In the genomic region with DNA sequence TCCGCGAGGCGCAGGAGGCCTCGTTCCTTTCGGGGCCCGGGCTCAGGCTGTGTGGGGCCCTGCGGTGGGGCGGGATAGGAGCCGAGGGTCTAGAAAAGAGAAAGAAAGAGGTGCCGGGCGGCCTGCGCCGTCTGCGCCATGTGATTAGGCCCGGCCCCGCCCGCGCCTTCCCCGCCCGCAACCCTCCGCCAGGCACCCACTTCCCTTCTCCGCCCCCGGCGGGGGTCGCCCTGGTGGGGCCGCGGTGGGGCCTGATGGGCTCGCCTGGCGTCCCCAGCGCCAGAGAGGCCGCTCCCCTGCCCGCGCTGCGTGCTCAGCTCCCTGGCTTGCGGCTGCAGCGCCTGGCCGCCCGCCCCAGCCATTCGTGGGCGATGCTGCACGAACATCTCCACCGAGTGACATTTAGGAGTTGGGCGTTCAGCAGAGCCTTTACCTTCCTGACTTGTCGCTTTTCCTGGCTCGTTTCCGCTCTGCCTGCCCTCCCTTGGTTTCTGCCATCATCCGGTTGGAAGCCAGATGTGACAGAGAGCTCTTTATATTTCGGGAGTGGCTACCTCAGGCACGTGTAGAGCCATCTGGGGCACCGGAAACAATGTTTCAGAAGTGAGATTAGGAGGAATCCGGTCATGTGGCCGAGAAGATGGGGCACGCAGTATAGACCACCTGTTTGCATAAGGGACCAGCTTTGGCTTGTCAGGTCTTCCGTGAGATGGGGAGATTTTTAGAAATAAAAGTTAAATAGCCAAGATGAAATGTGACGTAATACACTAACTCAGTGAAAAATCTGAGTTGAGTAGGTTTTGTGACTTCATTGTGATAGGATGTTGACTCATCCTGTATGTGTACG, we compare ENCODE assay signal across 8 cellular contexts. TPM values are rescaled to one million over a fixed set of nuclear protein-coding genes. Genes with fewer than 3 reads are reported as not detected.
DNase-seq lines count a peak whose midpoint lies in the region; ATAC-seq, FAIRE-seq and TF ChIP-seq lines count a peak whose summit lies in the region.

No MANE protein-coding gene starts in this region.

- H4K91ac ChIP-seq in H1 (replicated peaks; ENCODE audit: insufficient read length, low read length) = no peak overlapping the region

- H2AFZ ChIP-seq in H1 (ENCODE audit: low read length) = peak overlapping the region; percentile 19; the same call in 1 of the 2 replicates

- DNase-seq in CD4-positive, alpha-beta T cell = peak; percentile 44 to 77 (median 60)
- DNase-seq in NK-92 (lab: John Stamatoyannopoulos, UW; ENCODE audit: unreplicated experiment) = peak; percentile 5
- peak; percentile 62 to 63 for DNase-seq in activated CD8-positive, alpha-beta memory T cell treated with anti-CD3 and anti-CD28 coated beads for 4 hours (ENCODE audit: low read depth in 2 of 2)
- peak in 1 of 2 experiments; percentile 75 for DNase-seq in H1 (ENCODE audit: low read depth in 1 of 2, low spot score in 2 of 2)
- DNase-seq in mesothelial cell of epicardium (ENCODE audit: low spot score in 2 of 2, unreplicated experiment in 2 of 2) = peak; percentile 30 to 63
- peak; percentile 47 to 65 for DNase-seq in stimulated activated CD8-positive, alpha-beta memory T cell treated with anti-CD3 and anti-CD28 coated beads, Interleukin-2, amount 100 ng/mL, for 48 hours (ENCODE audit: low read depth in 2 of 2)

- H3K79me1 ChIP-seq in H1 (ENCODE audit: low read depth, low read length) = no peaks in the 10 kb centered on the region

- H2BK5ac ChIP-seq in H1 (ENCODE audit: low read depth, low read length) = no peak overlapping the region

- no peak overlapping the region for H2BK120ac ChIP-seq in H1 (replicated peaks; ENCODE audit: low read depth, low read length)

- peak overlapping the region; percentile 3; the same call in 1 of the 2 replicates for H4K8ac ChIP-seq in H1 (ENCODE audit: extremely low read depth, insufficient read depth, low read length)

- H3K36me3 ChIP-seq in H1 (ENCODE audit: control insufficient read depth in 2 of 4, insufficient read depth in 4 of 4, low read length in 3 of 4) = no peaks in the 10 kb centered on the region

- H2AK5ac ChIP-seq in H1 (ENCODE audit: low read depth, low read length) = no peak overlapping the region

- no peaks in the 10 kb centered on the region for H3K27me3 Mint-ChIP-seq in CD4-positive, alpha-beta T cell
- no peaks in the 10 kb centered on the region for H3K27me3 Mint-ChIP-seq in mesothelial cell of epicardium (ENCODE audit: low read depth)

- H3K79me2 ChIP-seq in H1 (ENCODE audit: control insufficient read depth in 1 of 2, insufficient read depth in 2 of 2, low read length in 2 of 2) = peaks cover 3 to 50% of the 10 kb centered on the region in 2 experiments; a peak in 3 of 4 replicates

- H3K27me3 ChIP-seq in CD4-positive, alpha-beta T cell (ENCODE audit: control insufficient read depth, insufficient read depth, low read length) = no peaks in the 10 kb centered on the region
- no peaks in the 10 kb centered on the region for H3K27me3 ChIP-seq in H1 (replicated peaks in 1 of 4; ENCODE audit: control insufficient read depth in 3 of 4, extremely low read depth in 1 of 4, insufficient read depth in 3 of 4, low read length in 3 of 4)

- 6% methylated on average over 31 of the region's 56 CpGs; no CpG with 5 or more reads in 1 of the 2 experiments for WGBS in H1 (ENCODE audit: extremely low coverage in 1 of 2, insufficient coverage in 1 of 2, insufficient read length in 1 of 2, insufficient replicate concordance in 2 of 2, low coverage in 1 of 2, low lambda C conversion rate in 2 of 2, missing lambda C conversion rate in 1 of 2), 2 experiments

- H3K18ac ChIP-seq in H1 (ENCODE audit: extremely low read depth, low read length) = no peak overlapping the region; the same call in 1 of the 2 replicates

- H3K4me1 ChIP-seq in H1 (replicated peaks in 1 of 4; ENCODE audit: control insufficient read depth in 3 of 4, insufficient read depth in 4 of 4, low read length in 3 of 4) = peaks cover 0 to 12% (median 2%) of the 10 kb centered on the region in 4 experiments; a peak in 2 of 7 replicates

- H3K56ac ChIP-seq in H1 (replicated peaks; ENCODE audit: insufficient read length, low read depth, low read length) = no peak overlapping the region

- peak; percentile 48 for ATAC-seq in CD4-positive, alpha-beta T cell (ENCODE audit: poor library complexity)
- ATAC-seq in GM19438 (IDR thresholded peaks at IDR 0.05; ENCODE audit: low read depth, unreplicated experiment) (peak; percentile 58), HG03571 (IDR thresholded peaks at IDR 0.05; ENCODE audit: unreplicated experiment) (peak; percentile 48)

- no peak for TF ChIP-seq EP300 in H1 (IDR thresholded peaks at IDR 0.05; ENCODE audit: borderline replicate concordance in 1 of 2, low read depth in 2 of 2, low read length in 2 of 2)

- H3K36me3 Mint-ChIP-seq in CD4-positive, alpha-beta T cell (ENCODE audit: low read depth) = peaks cover 37% of the 10 kb centered on the region
- H3K36me3 Mint-ChIP-seq in mesothelial cell of epicardium = no peaks in the 10 kb centered on the region

- no peaks in the 10 kb centered on the region for H3K9me3 ChIP-seq in CD4-positive, alpha-beta T cell (ENCODE audit: control insufficient read depth, low read length)
- no peaks in the 10 kb centered on the region for H3K9me3 ChIP-seq in H1 (ENCODE audit: insufficient read depth in 2 of 2, low read depth in 1 of 2, low read length in 1 of 2)

- TF ChIP-seq POLR2A in H1 (IDR thresholded peaks at IDR 0.05; ENCODE audit: control extremely low read depth in 1 of 2, low read depth in 2 of 2, low read length in 2 of 2) = peak in 1 of 2 experiments; percentile 34; a peak in 1 of 3 replicates

- no peak overlapping the region for H3K14ac ChIP-seq in H1 (ENCODE audit: insufficient read length)

- peak overlapping the region; percentile 26 to 66 (median 59) for H3K9ac ChIP-seq in H1 (replicated peaks in 1 of 4; ENCODE audit: extremely low read depth in 1 of 4, low read depth in 3 of 4, low read length in 3 of 4)

- CTCF ChIA-PET in CD4-positive, alpha-beta T cell (lab: Charles Lee) = interaction anchor here (1.2 to 1.8 kb wide), 3 partner anchors 31 to 92 kb away, joined by 3 to 5 read pairs (median 5); no protein-coding TSS in a partner anchor
- CTCF ChIA-PET in H1 (lab: Charles Lee; ENCODE audit: partially characterized antibody) = interaction anchor here (0.9 to 2.5 kb wide), 8 partner anchors 11 to 66 kb away, joined by 3 to 9 read pairs (median 3); no protein-coding TSS in a partner anchor

- no peaks in the 10 kb centered on the region for H3K9me3 Mint-ChIP-seq in CD4-positive, alpha-beta T cell
- no peaks in the 10 kb centered on the region for H3K9me3 Mint-ChIP-seq in mesothelial cell of epicardium

- TF ChIP-seq CTCF in CD4-positive, alpha-beta T cell (IDR thresholded peaks at IDR 0.05) = no peak
- TF ChIP-seq CTCF in H1 (IDR thresholded peaks at IDR 0.05; ENCODE audit: control extremely low read depth in 1 of 3, insufficient read depth in 1 of 3, low read depth in 1 of 3, low read length in 3 of 3) (no peak), mesothelial cell of epicardium (IDR thresholded peaks at IDR 0.05; ENCODE audit: unreplicated experiment) (no peak)

- peak overlapping the region; percentile 93 for H3K27ac Mint-ChIP-seq in CD4-positive, alpha-beta T cell
- peak overlapping the region; percentile 89 for H3K27ac Mint-ChIP-seq in mesothelial cell of epicardium

- H3K27ac ChIP-seq in CD4-positive, alpha-beta T cell (ENCODE audit: low read depth, low read length) = peak overlapping the region; percentile 96
- no peak overlapping the region for H3K27ac ChIP-seq in H1 (ENCODE audit: low read depth, low read length)

- peak overlapping the region; percentile 23 for H4K5ac ChIP-seq in H1 (ENCODE audit: insufficient read length, low read depth, low read length)

- FAIRE-seq in H1 (lab: Jason Lieb, UNC) = no peak

- no peak overlapping the region for H2BK15ac ChIP-seq in H1 (ENCODE audit: low read length)

- H2BK20ac ChIP-seq in H1 (ENCODE audit: low read length) = no peak overlapping the region

- H4K20me1 ChIP-seq in H1 (replicated peaks in 1 of 2; ENCODE audit: control insufficient read depth in 1 of 2, insufficient read depth in 2 of 2, low read length in 2 of 2) = no peaks in the 10 kb centered on the region

- H3K4me3 ChIP-seq in H1 (ENCODE audit: extremely low read depth in 1 of 4, insufficient read depth in 2 of 4, low read depth in 3 of 4, low read length in 4 of 4) = peak overlapping the region; percentile 63 to 83 (median 75)

- H3K4me3 Mint-ChIP-seq in CD4-positive, alpha-beta T cell = peak overlapping the region; percentile 92
- H3K4me3 Mint-ChIP-seq in mesothelial cell of epicardium = peak overlapping the region; percentile 95

- H3K4ac ChIP-seq in H1 (replicated peaks; ENCODE audit: insufficient read length, low read depth, low read length) = no peak overlapping the region

- intact Hi-C loops in CD4-positive, alpha-beta T cell (cut with DNase I, micrococcal nuclease) = loop anchor here (2.0 to 5.0 kb wide), 7 partner anchors 15 to 796 kb away; a partner anchor contains a TSS

- no peak overlapping the region for H3K23ac ChIP-seq in H1 (ENCODE audit: insufficient read length)

- TF ChIP-seq RAD21 in H1 (IDR thresholded peaks at IDR 0.05 in 1 of 2, conservative IDR thresholded peaks at IDR 0.05 in 1 of 2; ENCODE audit: low read depth in 2 of 2, low read length in 2 of 2) = no peak

- H3K4me2 ChIP-seq in H1 (ENCODE audit: insufficient read depth in 1 of 2, low read depth in 2 of 2, low read length in 2 of 2) = peak overlapping the region; percentile 87 to 89

- H3K23me2 ChIP-seq in H1 (ENCODE audit: low read depth, low read length) = peaks cover 4% of the 10 kb centered on the region; the same call in 1 of the 2 replicates

- no peak overlapping the region for H2BK12ac ChIP-seq in H1 (ENCODE audit: low read depth, low read length)

- POLR2A ChIA-PET in CD4-positive, alpha-beta T cell (lab: Charles Lee) = interaction anchor here (0.6 to 4.9 kb wide), 45 partner anchors 9 to 1119 kb away, joined by 3 to 86 read pairs (median 4); a partner anchor contains a TSS
- POLR2A ChIA-PET in H1 (lab: Charles Lee; ENCODE audit: partially characterized antibody) = interaction anchor here (0.9 to 3.5 kb wide), 17 partner anchors 9 to 133 kb away, joined by 3 to 64 read pairs (median 4); a partner anchor contains a TSS

- H3K4me1 Mint-ChIP-seq in CD4-positive, alpha-beta T cell (ENCODE audit: low read depth) = peaks cover 52% of the 10 kb centered on the region
- H3K4me1 Mint-ChIP-seq in mesothelial cell of epicardium = peaks cover 38% of the 10 kb centered on the region

RNA-seq across cellular contexts. Expression of a gene that starts 1.1 kb away (rescaled TPM):
- total RNA-seq in CD4-positive, alpha-beta T cell = 100 to 1,000 TPM; 215 to 224 TPM
- 81.8 and 89.8 TPM in 2 replicates for total RNA-seq in H1 (2021; fragmentation: NEBNext Ultra II Directional; extraction: Animal tissue kit (Norgen Biotek cat#: 25700))
- 8.6 and 15.7 TPM in 2 replicates for polyA plus RNA-seq in H1 (2011; rRNA removed)
- polyA plus RNA-seq in H1 (2011; cell fraction: cytosol; rRNA removed) = 24.9 TPM
- 14.4 TPM for polyA plus RNA-seq in H1 (2011; cell fraction: nucleus; rRNA removed)
- 33.9 to 71.7 TPM (median 51.5 TPM) in 4 replicates for polyA plus RNA-seq in H1 (2012, experiment 1 of 2)
- polyA plus RNA-seq in H1 (2012, experiment 2 of 2) = 4.5 TPM
- polyA plus RNA-seq in H1 (2013, experiment 1 of 2) = 34.7 TPM
- polyA plus RNA-seq in H1 (2013, experiment 2 of 2) = 31.8 TPM
- 77.0 and 78.9 TPM in 2 replicates for polyA minus RNA-seq in H1 (2011; rRNA and poly(A)+ RNA removed)
- 38.8 TPM for polyA minus RNA-seq in H1 (2011; cell fraction: cytosol; rRNA and poly(A)+ RNA removed)
- polyA minus RNA-seq in H1 (2011; cell fraction: nucleus; rRNA and poly(A)+ RNA removed) = 157 TPM
- 185 to 192 TPM (median 190 TPM) in 3 replicates for total RNA-seq in mesothelial cell of epicardium
